20 cellular contexts compared by ENCODE assay signal in the genomic region with DNA sequence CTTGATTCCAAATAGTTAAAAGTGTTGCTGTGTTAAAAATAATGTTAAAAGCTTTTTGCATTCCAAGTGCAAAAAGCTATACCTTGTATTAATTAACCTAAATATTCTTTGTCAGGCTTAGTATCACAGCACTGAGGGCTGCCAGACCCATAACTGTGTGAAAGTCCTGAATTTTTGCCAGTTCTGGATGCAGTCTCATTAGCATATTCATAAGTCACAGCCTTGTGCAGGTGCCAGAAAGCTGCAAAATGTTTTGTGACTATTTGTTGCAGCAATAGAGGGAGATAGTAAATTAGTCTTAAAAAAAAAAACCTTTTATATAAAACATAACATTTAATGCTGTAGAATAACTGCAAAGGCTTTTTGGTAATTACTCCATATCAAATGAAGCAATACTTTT. TPM values are rescaled to one million over a fixed set of nuclear protein-coding genes. Genes with fewer than 3 reads are reported as not detected.
DNase-seq lines count a peak whose midpoint lies in the region; ATAC-seq and TF ChIP-seq lines count a peak whose summit lies in the region.
"Had no signal": no experiment of that assay in that cellular context is flagged by ENCODE, and none has a peak within 500 bp of the region (broad histone marks: within the 10 kb centered on the region; RNA-seq: fewer than 3 reads in every experiment).

No MANE protein-coding gene starts in this region.

- no peak overlapping the region for H3K4me3 Mint-ChIP-seq in CD4-positive, alpha-beta T cell
- H3K4me3 Mint-ChIP-seq: H9 had no signal

- no peak overlapping the region for H3K27ac ChIP-seq in CD4-positive, alpha-beta T cell (ENCODE audit: low read depth, low read length)
- H3K27ac ChIP-seq: RWPE1 had no signal

- H3K27me3 ChIP-seq in CD4-positive, alpha-beta T cell (ENCODE audit: control insufficient read depth, insufficient read depth, low read length) = no peaks in the 10 kb centered on the region

- no peaks in the 10 kb centered on the region for H3K9me3 ChIP-seq in CD4-positive, alpha-beta T cell (ENCODE audit: control insufficient read depth, low read length)

- H3K36me3 Mint-ChIP-seq in CD4-positive, alpha-beta T cell (ENCODE audit: low read depth) = no peaks in the 10 kb centered on the region

- H3K4me1 Mint-ChIP-seq in CD4-positive, alpha-beta T cell (ENCODE audit: low read depth) = no peaks in the 10 kb centered on the region

- POLR2A ChIA-PET in CD4-positive, alpha-beta T cell (lab: Charles Lee) = no interaction called here

- DNase-seq in M059J (ENCODE audit: low read depth) (peak; percentile 3), astrocyte of the hippocampus (ENCODE audit: low read depth, low spot score) (peak; percentile 48), inferior parietal cortex (ENCODE audit: extremely low spot score) (peak; percentile 88), putamen (ENCODE audit: low spot score) (peak; percentile 86), activated gamma-delta T cell treated with Interleukin-2 at 50 U/mL for 16 hours (no peak)
- no peak for DNase-seq in CD4-positive, alpha-beta T cell
- DNase-seq: ACHN, AML-193, DMS79, H9, IMR-90, Kasumi-1, NCI-H1105 treated with DMSO at 0.1 percent for 48 hours, NCI-H1694 treated with DMSO at 0.1 percent for 48 hours, NCI-H510A, NCI-H774, PC-3 had no signal

- intact Hi-C loops in CD4-positive, alpha-beta T cell (cut with DNase I, micrococcal nuclease) = no loop called here

- H3K27ac Mint-ChIP-seq in CD4-positive, alpha-beta T cell = no peak overlapping the region
- H3K27ac Mint-ChIP-seq: H9 had no signal

- no peak for TF ChIP-seq CTCF in CD4-positive, alpha-beta T cell (IDR thresholded peaks at IDR 0.05)

- ATAC-seq in CD4-positive, alpha-beta T cell (ENCODE audit: poor library complexity) = no peak
- ATAC-seq in GM18907 (IDR thresholded peaks at IDR 0.05; ENCODE audit: unreplicated experiment) = no peak
- ATAC-seq: PC-3 had no signal

- H3K27me3 Mint-ChIP-seq in CD4-positive, alpha-beta T cell = no peaks in the 10 kb centered on the region

- no peaks in the 10 kb centered on the region for H3K9me3 Mint-ChIP-seq in CD4-positive, alpha-beta T cell
- H3K9me3 Mint-ChIP-seq: H9 had no signal

- CTCF ChIA-PET in CD4-positive, alpha-beta T cell (lab: Charles Lee) = no interaction called here

RNA-seq across cellular contexts. Expression of gene SLITRK1, which starts 56.6 kb away (rescaled TPM):
- total RNA-seq in M059J (2014; rRNA removed; shearing (Covaris generic)) = 0.02 TPM in 1 of 2 replicates, not detected in the other
- total RNA-seq in CD4-positive, alpha-beta T cell = not detected
- total RNA-seq: HT-29, PC-3 had no signal

Comparison
In these comparisons a context has a peak if more than half of its experiments do, and no peak if none do; other contexts are left out.
1. DNase-seq: peak in M059J (single experiment), astrocyte of the hippocampus (single experiment), inferior parietal cortex (single experiment) and putamen (single experiment); none in activated gamma-delta T cell treated with Interleukin-2 at 50 U/mL for 16 hours (single experiment) and CD4-positive, alpha-beta T cell (0 of 10).